23 cellular contexts compared by ENCODE assay signal in genomic region chr2:30358351-30358750, GRCh38.
DNase-seq lines count a peak whose midpoint lies in the region; ATAC-seq and TF ChIP-seq lines count a peak whose summit lies in the region.
"Had no signal": no experiment of that assay in that cellular context is flagged by ENCODE, and none has a peak within 500 bp of the region (broad histone marks: within the 10 kb centered on the region; RNA-seq: fewer than 3 reads in every experiment).

No MANE protein-coding gene starts in this region.

- no peak overlapping the region for H3K27ac Mint-ChIP-seq in activated CD8-positive, alpha-beta memory T cell treated with anti-CD3 and anti-CD28 coated beads, Interleukin-2, amount 10 ng/mL, durations not matched to agents 7 days and 5 days
- peak overlapping the region; percentile 54 for H3K27ac Mint-ChIP-seq in stimulated activated effector memory CD8-positive, alpha-beta T cell treated with anti-CD3 and anti-CD28 coated beads, Interleukin-12 subunit alpha, Interleukin-12 subunit beta, amount 100 ng/mL, for 72 hours
- H3K27ac Mint-ChIP-seq: CD4-positive, alpha-beta T cell had no signal

- DNase-seq in activated CD8-positive, alpha-beta memory T cell treated with anti-CD3 and anti-CD28 coated beads for 24 hours, result peak; percentile 15
- no peak for DNase-seq in activated CD8-positive, alpha-beta memory T cell treated with anti-CD3 and anti-CD28 coated beads, Interleukin-2, amount 10 ng/mL, durations not matched to agents 7 days and 5 days
- peak; percentile 45 for DNase-seq in NCI-H2171 (lab: John Stamatoyannopoulos, UW)
- DNase-seq in stimulated activated effector memory CD8-positive, alpha-beta T cell treated with anti-CD3 and anti-CD28 coated beads, Interleukin-12 subunit alpha, Interleukin-12 subunit beta, amount 100 ng/mL, for 72 hours (ENCODE audit: low spot score in 2 of 2), result no peak
- DNase-seq in hepatic stellate cell (ENCODE audit: low spot score), result no peak
- DNase-seq in RPMI8226, result no peak
- no peak for DNase-seq in 8988T
- DNase-seq: AML-193; CD4-positive, alpha-beta T cell; Karpas-422; NCI-H1092; NCI-H1417 treated with DMSO at 0.1 percent for 48 hours; NCI-H187 treated with DMSO at 0.1 percent for 48 hours; NCI-H2107; NCI-H526 treated with DMSO at 0.1 percent for 48 hours; NK-92 treated with Interleukin-12 subunit alpha and Interleukin-12 subunit beta, amount 100 ng/mL, for 24 hours; PC-3; SJCRH30 had no signal

- TF ChIP-seq CTCF in gastroesophageal sphincter (IDR thresholded peaks at IDR 0.05), result no peak

- 74 to 100% methylated on average over 2 to 5 of the region's 5 CpGs for WGBS in gastroesophageal sphincter (ENCODE audit: low coverage in 1 of 2), 2 donors

- peaks cover 17% of the 10 kb centered on the region for H3K4me1 Mint-ChIP-seq in activated CD8-positive, alpha-beta memory T cell treated with anti-CD3 and anti-CD28 coated beads, Interleukin-2, amount 10 ng/mL, durations not matched to agents 7 days and 5 days
- peaks cover 39% of the 10 kb centered on the region for H3K4me1 Mint-ChIP-seq in stimulated activated effector memory CD8-positive, alpha-beta T cell treated with anti-CD3 and anti-CD28 coated beads, Interleukin-12 subunit alpha, Interleukin-12 subunit beta, amount 100 ng/mL, for 72 hours

- CTCF ChIA-PET in activated CD8-positive, alpha-beta memory T cell treated with anti-CD3 and anti-CD28 coated beads, Interleukin-2, amount 10 ng/mL, durations not matched to agents 7 days and 5 days (lab: Charles Lee), result interaction anchor here (1.5 kb wide), 1 partner anchor 149 kb away, joined by 3 read pairs; no protein-coding TSS in a partner anchor

- no peak for TF ChIP-seq POLR2A in gastroesophageal sphincter (IDR thresholded peaks at IDR 0.05)

- no peak overlapping the region for H3K4me3 Mint-ChIP-seq in activated CD8-positive, alpha-beta memory T cell treated with anti-CD3 and anti-CD28 coated beads, Interleukin-2, amount 10 ng/mL, durations not matched to agents 7 days and 5 days
- no peak overlapping the region for H3K4me3 Mint-ChIP-seq in stimulated activated effector memory CD8-positive, alpha-beta T cell treated with anti-CD3 and anti-CD28 coated beads, Interleukin-12 subunit alpha, Interleukin-12 subunit beta, amount 100 ng/mL, for 72 hours
- H3K4me3 Mint-ChIP-seq: CD4-positive, alpha-beta T cell had no signal

- no peaks in the 10 kb centered on the region for H3K27me3 Mint-ChIP-seq in activated CD8-positive, alpha-beta memory T cell treated with anti-CD3 and anti-CD28 coated beads, Interleukin-2, amount 10 ng/mL, durations not matched to agents 7 days and 5 days
- H3K27me3 Mint-ChIP-seq: CD4-positive, alpha-beta T cell had no signal

- H3K36me3 Mint-ChIP-seq in activated CD8-positive, alpha-beta memory T cell treated with anti-CD3 and anti-CD28 coated beads, Interleukin-2, amount 10 ng/mL, durations not matched to agents 7 days and 5 days, result no peaks in the 10 kb centered on the region
- H3K36me3 Mint-ChIP-seq in stimulated activated effector memory CD8-positive, alpha-beta T cell treated with anti-CD3 and anti-CD28 coated beads, Interleukin-12 subunit alpha, Interleukin-12 subunit beta, amount 100 ng/mL, for 72 hours, result no peaks in the 10 kb centered on the region

- H3K27ac ChIP-seq in gastroesophageal sphincter, result peak overlapping the region in 3 of 4 donors; percentile 87 to 90 (median 87)
- H3K27ac ChIP-seq: A549; BLaER1 treated with 17β-estradiol and CSF1 and Interleukin-3, amounts not matched to agents 10 nM and 100 nM; SJCRH30 had no signal

- peaks cover 3 to 48% (median 34%) of the 10 kb centered on the region in 3 donors for H3K4me1 ChIP-seq in gastroesophageal sphincter

- H3K36me3 ChIP-seq in gastroesophageal sphincter, result no peaks in the 10 kb centered on the region
- H3K36me3 ChIP-seq: BLaER1 treated with 17β-estradiol and CSF1 and Interleukin-3, amounts not matched to agents 10 nM and 100 nM; SJCRH30 had no signal

- no peak for TF ChIP-seq EP300 in gastroesophageal sphincter (IDR thresholded peaks at IDR 0.05)

- no peak for ATAC-seq in activated CD8-positive, alpha-beta memory T cell treated with anti-CD3 and anti-CD28 coated beads, Interleukin-2, amount 10 ng/mL, durations not matched to agents 7 days and 5 days
- no peak for ATAC-seq in gastroesophageal sphincter
- no peak for ATAC-seq in stimulated activated effector memory CD8-positive, alpha-beta T cell treated with anti-CD3 and anti-CD28 coated beads, Interleukin-12 subunit alpha, Interleukin-12 subunit beta, amount 100 ng/mL, for 72 hours
- ATAC-seq: A549, PC-3, Right ventricle myocardium inferior, SK-N-SH treated with all-trans-retinoic acid at 6 μM for 48 hours had no signal

- no peaks in the 10 kb centered on the region for H3K9me3 Mint-ChIP-seq in activated CD8-positive, alpha-beta memory T cell treated with anti-CD3 and anti-CD28 coated beads, Interleukin-2, amount 10 ng/mL, durations not matched to agents 7 days and 5 days (ENCODE audit: low read depth)
- no peaks in the 10 kb centered on the region for H3K9me3 Mint-ChIP-seq in stimulated activated effector memory CD8-positive, alpha-beta T cell treated with anti-CD3 and anti-CD28 coated beads, Interleukin-12 subunit alpha, Interleukin-12 subunit beta, amount 100 ng/mL, for 72 hours
- H3K9me3 Mint-ChIP-seq: CD4-positive, alpha-beta T cell had no signal

- no peak overlapping the region for H3K4me3 ChIP-seq in gastroesophageal sphincter
- H3K4me3 ChIP-seq: A549; BLaER1 treated with 17β-estradiol and CSF1 and Interleukin-3, amounts not matched to agents 10 nM and 100 nM; SJCRH30 had no signal

- no peaks in the 10 kb centered on the region for H3K27me3 ChIP-seq in gastroesophageal sphincter
- H3K27me3 ChIP-seq: BLaER1 treated with 17β-estradiol and CSF1 and Interleukin-3, amounts not matched to agents 10 nM and 100 nM; SJCRH30 had no signal

- H3K9me3 ChIP-seq in gastroesophageal sphincter, result no peaks in the 10 kb centered on the region
- H3K9me3 ChIP-seq: A549; BLaER1 treated with 17β-estradiol and CSF1 and Interleukin-3, amounts not matched to agents 10 nM and 100 nM; SJCRH30 had no signal

Comparison
In these comparisons a context has a peak if more than half of its experiments do, and no peak if none do; other contexts are left out.
1. DNase-seq: peak in activated CD8-positive, alpha-beta memory T cell treated with anti-CD3 and anti-CD28 coated beads for 24 hours (single experiment) and NCI-H2171 (single experiment); none in activated CD8-positive, alpha-beta memory T cell treated with anti-CD3 and anti-CD28 coated beads, Interleukin-2, amount 10 ng/mL, durations not matched to agents 7 days and 5 days (single experiment), stimulated activated effector memory CD8-positive, alpha-beta T cell treated with anti-CD3 and anti-CD28 coated beads, Interleukin-12 subunit alpha, Interleukin-12 subunit beta, amount 100 ng/mL, for 72 hours (0 of 2), hepatic stellate cell (single experiment), RPMI8226 (single experiment) and 8988T (single experiment).